ENCODE assay signal across 8 cellular contexts in the genomic region with DNA sequence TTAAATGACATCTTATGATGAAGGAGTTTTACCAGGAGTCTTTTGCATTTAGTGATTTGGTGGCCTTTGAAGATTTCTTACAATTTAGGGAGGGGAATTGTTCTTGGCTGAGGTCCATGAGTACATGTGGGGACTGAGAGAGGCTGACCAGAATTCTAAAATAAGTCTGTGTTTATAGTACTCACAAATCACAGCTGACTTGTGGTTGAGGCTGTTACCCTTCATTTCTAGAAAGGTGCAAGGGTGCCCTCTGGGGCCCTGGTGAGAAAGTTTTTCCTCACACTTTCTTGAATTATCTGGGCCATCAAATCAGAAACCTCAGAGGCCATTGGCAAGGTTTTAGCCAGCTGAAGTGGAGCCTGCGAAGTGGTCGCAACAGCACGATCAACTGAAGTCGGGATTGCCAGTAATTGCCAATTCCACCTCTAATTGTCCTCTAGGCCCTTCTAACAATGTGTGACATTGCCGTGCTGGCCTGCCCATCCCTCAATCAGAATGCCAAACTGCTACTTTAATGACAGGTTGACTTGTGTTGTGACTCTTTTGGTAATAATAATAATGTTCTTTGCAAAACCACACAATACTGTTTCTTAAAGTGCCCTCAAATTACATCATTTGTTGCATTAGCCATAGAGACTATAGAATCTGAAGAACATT.
DNase-seq lines count a peak whose midpoint lies in the region; ATAC-seq and TF ChIP-seq lines count a peak whose summit lies in the region.

No MANE protein-coding gene starts in this region.

- no peak overlapping the region for H3K27ac Mint-ChIP-seq in T-helper 17 cell

- no peaks in the 10 kb centered on the region for H3K27me3 ChIP-seq in RWPE2 (ENCODE audit: insufficient read depth, poor library complexity, severe bottlenecking)

- H3K9me3 ChIP-seq in RWPE2 (ENCODE audit: severe bottlenecking) (no peaks in the 10 kb centered on the region), T-helper 17 cell (ENCODE audit: control insufficient read depth, low read length, poor library complexity, severe bottlenecking) (no peaks in the 10 kb centered on the region)

- no peaks in the 10 kb centered on the region for H3K36me3 Mint-ChIP-seq in T-helper 17 cell (ENCODE audit: low read depth)

- H3K27ac ChIP-seq in RWPE2 (ENCODE audit: poor library complexity, severe bottlenecking): no peak overlapping the region

- H3K36me3 ChIP-seq in RWPE2 (ENCODE audit: low read depth): no peaks in the 10 kb centered on the region

- DNase-seq in AG09309 (ENCODE audit: low read depth) (peak; percentile 48), RWPE2 (ENCODE audit: low spot score) (no peak), fibroblast of pulmonary artery (ENCODE audit: low read depth) (peak; percentile 84), occipital lobe (lab: John Stamatoyannopoulos, UW) (peak; percentile 2), T-helper 17 cell (no peak)

- no peaks in the 10 kb centered on the region for H3K4me1 Mint-ChIP-seq in T-helper 17 cell

- TF ChIP-seq CTCF in AG09309 (IDR thresholded peaks at IDR 0.05; ENCODE audit: control insufficient read depth, insufficient read depth, low read depth, low read length, missing control alignments) (peak; percentile 81), RWPE2 (IDR thresholded peaks at IDR 0.05; ENCODE audit: poor library complexity, severe bottlenecking) (peak; percentile 80), fibroblast of pulmonary artery (IDR thresholded peaks at IDR 0.05; ENCODE audit: low read length, missing control alignments) (peak; percentile 68)

- H3K4me1 ChIP-seq in RWPE2 (ENCODE audit: insufficient read depth, poor library complexity, severe bottlenecking): no peaks in the 10 kb centered on the region

- peak; percentile 92 for ATAC-seq in GM18520 (IDR thresholded peaks at IDR 0.05; ENCODE audit: unreplicated experiment)
- ATAC-seq in HG03060 (IDR thresholded peaks at IDR 0.05; ENCODE audit: low read depth, unreplicated experiment): peak; percentile 79
- ATAC-seq in RWPE2 (ENCODE audit: low read depth): peak; percentile 67
- ATAC-seq in HG03097 (IDR thresholded peaks at IDR 0.05; ENCODE audit: low FRiP score, unreplicated experiment): no peak
- no peak for ATAC-seq in T-helper 17 cell

- peaks cover 4% of the 10 kb centered on the region for H3K27me3 Mint-ChIP-seq in T-helper 17 cell

- no peak overlapping the region for H3K4me3 ChIP-seq in AG09309 (ENCODE audit: control insufficient read depth, low read depth, low read length)
- H3K4me3 ChIP-seq in RWPE2 (ENCODE audit: severe bottlenecking): no peak overlapping the region
- H3K4me3 ChIP-seq in fibroblast of pulmonary artery (replicated peaks; ENCODE audit: low read depth, low read length): no peak overlapping the region

- H3K4me3 Mint-ChIP-seq in T-helper 17 cell: no peak overlapping the region

Comparison
In these comparisons a context has a peak if more than half of its experiments do, and no peak if none do; other contexts are left out.
1. DNase-seq: peak in AG09309 (single experiment), fibroblast of pulmonary artery (single experiment) and occipital lobe (single experiment); none in RWPE2 (single experiment) and T-helper 17 cell (0 of 3).
2. ATAC-seq: peak in GM18520 (single experiment), HG03060 (single experiment) and RWPE2 (single experiment); none in HG03097 (single experiment) and T-helper 17 cell (single experiment).
3. Peak in every context shown above with its lines, with median percentiles within 50 percentile points of each other: CTCF ChIP-seq.